In genomic region chr1:194477908-194478307, GRCh38 we compare ENCODE assay signal across 13 cellular contexts.
A peak's percentile ranks its signal among the peaks of the same experiment; 100 is the strongest.
DNase-seq lines count a peak whose midpoint lies in the region; ATAC-seq and TF ChIP-seq lines count a peak whose summit lies in the region.
"Had no signal": no experiment of that assay in that cellular context is flagged by ENCODE, and none has a peak within 500 bp of the region (broad histone marks: within the 10 kb centered on the region; RNA-seq: fewer than 3 reads in every experiment).

No MANE protein-coding gene starts in this region.

- CTCF ChIA-PET in activated CD4-positive, alpha-beta memory T cell treated with anti-CD3 and anti-CD28 coated beads, Interleukin-2, amount 10 ng/mL, durations not matched to agents 7 days and 5 days (lab: Charles Lee), result no interaction called here

- DNase-seq in OCI-M1 (lab: John Stamatoyannopoulos, UW) (peak; percentile 50), OCI-M2 (lab: John Stamatoyannopoulos, UW; ENCODE audit: unreplicated experiment) (no peak), DMS79 (lab: John Stamatoyannopoulos, UW) (no peak), progenitor cell of endocrine pancreas (ENCODE audit: low spot score, unreplicated experiment) (no peak)
- DNase-seq in activated CD4-positive, alpha-beta memory T cell treated with anti-CD3 and anti-CD28 coated beads, Interleukin-2, amount 10 ng/mL, durations not matched to agents 7 days and 5 days, result no peak
- DNase-seq: activated CD4-positive, alpha-beta T cell treated with anti-CD3 and anti-CD28 coated beads for 4 hours; activated gamma-delta T cell; caudate nucleus; CD4-positive, alpha-beta T cell; upper lobe of left lung had no signal

- no peaks in the 10 kb centered on the region for H3K36me3 Mint-ChIP-seq in activated CD4-positive, alpha-beta memory T cell treated with anti-CD3 and anti-CD28 coated beads, Interleukin-2, amount 10 ng/mL, durations not matched to agents 7 days and 5 days (ENCODE audit: low read depth)
- no peaks in the 10 kb centered on the region for H3K36me3 Mint-ChIP-seq in progenitor cell of endocrine pancreas (ENCODE audit: insufficient read depth)

- POLR2A ChIA-PET in activated CD4-positive, alpha-beta memory T cell treated with anti-CD3 and anti-CD28 coated beads, Interleukin-2, amount 10 ng/mL, durations not matched to agents 7 days and 5 days (lab: Charles Lee), result no interaction called here

- ATAC-seq in GM19035 (IDR thresholded peaks at IDR 0.05; ENCODE audit: unreplicated experiment) (peak; percentile 84), GM21825 (IDR thresholded peaks at IDR 0.05; ENCODE audit: unreplicated experiment) (peak; percentile 89), HG03175 (IDR thresholded peaks at IDR 0.05; ENCODE audit: unreplicated experiment) (peak; percentile 98)

- no peaks in the 10 kb centered on the region for H3K9me3 Mint-ChIP-seq in activated CD4-positive, alpha-beta memory T cell treated with anti-CD3 and anti-CD28 coated beads, Interleukin-2, amount 10 ng/mL, durations not matched to agents 7 days and 5 days
- H3K9me3 Mint-ChIP-seq in progenitor cell of endocrine pancreas (ENCODE audit: low read depth), result no peaks in the 10 kb centered on the region
- H3K9me3 Mint-ChIP-seq: CD4-positive, alpha-beta T cell had no signal

- H3K4me1 Mint-ChIP-seq in activated CD4-positive, alpha-beta memory T cell treated with anti-CD3 and anti-CD28 coated beads, Interleukin-2, amount 10 ng/mL, durations not matched to agents 7 days and 5 days, result no peaks in the 10 kb centered on the region
- no peaks in the 10 kb centered on the region for H3K4me1 Mint-ChIP-seq in progenitor cell of endocrine pancreas (ENCODE audit: low read depth)

- no peaks in the 10 kb centered on the region for H3K27me3 Mint-ChIP-seq in activated CD4-positive, alpha-beta memory T cell treated with anti-CD3 and anti-CD28 coated beads, Interleukin-2, amount 10 ng/mL, durations not matched to agents 7 days and 5 days
- no peaks in the 10 kb centered on the region for H3K27me3 Mint-ChIP-seq in progenitor cell of endocrine pancreas
- H3K27me3 Mint-ChIP-seq: CD4-positive, alpha-beta T cell had no signal

- H3K4me3 Mint-ChIP-seq in activated CD4-positive, alpha-beta memory T cell treated with anti-CD3 and anti-CD28 coated beads, Interleukin-2, amount 10 ng/mL, durations not matched to agents 7 days and 5 days, result no peak overlapping the region
- no peak overlapping the region for H3K4me3 Mint-ChIP-seq in progenitor cell of endocrine pancreas (ENCODE audit: low read depth)
- H3K4me3 Mint-ChIP-seq: CD4-positive, alpha-beta T cell had no signal

- H3K27ac Mint-ChIP-seq in activated CD4-positive, alpha-beta memory T cell treated with anti-CD3 and anti-CD28 coated beads, Interleukin-2, amount 10 ng/mL, durations not matched to agents 7 days and 5 days, result no peak overlapping the region
- H3K27ac Mint-ChIP-seq in progenitor cell of endocrine pancreas, result no peak overlapping the region
- H3K27ac Mint-ChIP-seq: CD4-positive, alpha-beta T cell had no signal

- no peak for TF ChIP-seq CTCF in progenitor cell of endocrine pancreas (IDR thresholded peaks at IDR 0.05; ENCODE audit: unreplicated experiment)
